ENCODE assay signal across 1 cellular context in the genomic region with DNA sequence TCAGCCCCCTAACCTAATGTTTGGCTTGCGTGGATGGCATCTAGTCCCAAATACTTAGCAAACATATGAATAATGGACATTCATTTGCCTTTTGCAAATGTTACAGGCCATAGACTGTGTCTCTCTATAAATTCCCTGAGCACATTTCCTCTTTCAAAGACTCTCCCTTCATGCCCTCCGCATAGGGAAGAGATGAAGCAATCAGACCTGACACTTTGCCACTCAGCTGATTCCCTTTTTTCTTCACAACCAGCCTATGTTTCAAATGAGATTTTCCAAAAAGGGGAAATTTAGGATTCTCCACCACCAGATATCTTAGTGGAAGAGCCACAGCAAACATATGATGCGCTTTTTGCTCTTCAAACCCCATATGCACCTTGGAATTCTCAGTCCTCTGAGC.
A peak's percentile ranks its signal among the peaks of the same experiment; 100 is the strongest.
TF ChIP-seq lines count a peak whose summit lies in the region.

No MANE protein-coding gene starts in this region.

TF ChIP-seq in H1, 55 proteins besides CTCF, POLR2A, EP300 and RAD21:
- peak; percentile 42; the same call in 1 of the 2 replicates for TF ChIP-seq CEBPB (IDR thresholded peaks at IDR 0.05; ENCODE audit: low read depth, low read length)
- TF ChIP-seq PHF8 (conservative IDR thresholded peaks at IDR 0.05; ENCODE audit: low read depth, low read length), result no peak
